ENCODE assay signal across 8 cellular contexts in the genomic region with DNA sequence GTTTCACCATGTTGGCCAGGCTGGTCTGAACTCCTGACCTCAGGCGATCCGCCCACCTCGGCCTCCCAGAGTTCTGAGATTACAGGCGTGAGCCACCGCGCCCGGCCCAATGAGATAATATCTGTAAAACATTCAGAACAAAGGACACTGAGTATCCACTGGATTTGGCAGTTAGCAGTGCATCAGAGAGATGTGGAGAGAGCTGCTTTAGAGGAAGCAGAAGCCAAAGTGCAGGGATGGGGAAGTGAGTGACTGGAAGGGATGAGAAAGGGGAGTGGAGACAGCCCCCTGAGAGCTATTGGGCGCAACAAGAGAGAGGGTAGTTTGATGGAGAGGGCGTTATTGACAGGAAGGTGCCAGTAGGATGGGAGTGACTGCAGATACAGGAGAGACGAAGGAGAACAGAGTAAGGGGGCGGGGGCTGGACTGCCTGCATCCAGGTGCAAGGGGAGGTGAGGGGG.
DNase-seq lines count a peak whose midpoint lies in the region; ATAC-seq lines count a peak whose summit lies in the region.

No MANE protein-coding gene starts in this region.

- DNase-seq in Daoy (ENCODE audit: low read depth): peak; percentile 52
- DNase-seq in NCI-H1092 treated with DMSO at 0.1 percent for 48 hours (lab: John Stamatoyannopoulos, UW): peak; percentile 95
- DNase-seq in SW480 (ENCODE audit: low spot score): peak; percentile 37
- no peak for DNase-seq in memory B cell (ENCODE audit: low spot score in 2 of 2)
- DNase-seq in aorta: no peak
- no peak for DNase-seq in left lobe of liver (ENCODE audit: low spot score)
- no peak for DNase-seq in 8988T

- H3K4me3 Mint-ChIP-seq in memory B cell: peak overlapping the region; percentile 52

- ATAC-seq in memory B cell (ENCODE audit: low read depth) (no peak), aorta (ENCODE audit: low FRiP score) (no peak), left lobe of liver (no peak), GM18861 (IDR thresholded peaks at IDR 0.05; ENCODE audit: unreplicated experiment) (no peak)

- no peaks in the 10 kb centered on the region for H3K36me3 ChIP-seq in aorta (ENCODE audit: control insufficient read depth in 1 of 2, insufficient read depth in 2 of 2, low read length in 1 of 2)

- no peak overlapping the region for H3K27ac Mint-ChIP-seq in memory B cell

- whole genome bisulfite sequencing in aorta, 2 donors: 39 to 43% methylated on average over 11 of the region's 11 CpGs

- H3K27ac ChIP-seq in aorta (ENCODE audit: low read depth in 1 of 2, low read length in 2 of 2): no peak overlapping the region

- no peaks in the 10 kb centered on the region for H3K36me3 Mint-ChIP-seq in memory B cell

- H3K9me3 Mint-ChIP-seq in memory B cell: no peaks in the 10 kb centered on the region

- no peaks in the 10 kb centered on the region for H3K4me1 ChIP-seq in aorta (ENCODE audit: control insufficient read depth in 1 of 2, insufficient read depth in 2 of 2, low read length in 2 of 2)

- no peaks in the 10 kb centered on the region for H3K9me3 ChIP-seq in aorta (ENCODE audit: control insufficient read depth, low read length)

- H3K4me1 Mint-ChIP-seq in memory B cell: peaks cover 7% of the 10 kb centered on the region

- H3K27me3 Mint-ChIP-seq in memory B cell: peaks cover 23% of the 10 kb centered on the region

- H3K27me3 ChIP-seq in aorta (ENCODE audit: control insufficient read depth in 1 of 2, insufficient read depth in 2 of 2, low read length in 1 of 2): no peaks in the 10 kb centered on the region

- H3K4me3 ChIP-seq in aorta (ENCODE audit: low read length in 2 of 2): no peak overlapping the region

- intact Hi-C loops in aorta (cut with DNase I): loop anchor here in 1 of 2 donors (10.0 kb wide), 1 partner anchor 88 kb away; no protein-coding TSS in a partner anchor

Comparison
In these comparisons a context has a peak if more than half of its experiments do, and no peak if none do; other contexts are left out.
1. DNase-seq: peak in Daoy (single experiment), NCI-H1092 treated with DMSO at 0.1 percent for 48 hours (single experiment) and SW480 (single experiment); none in memory B cell (0 of 2), aorta (0 of 2), left lobe of liver (single experiment) and 8988T (single experiment).